16 cellular contexts compared by ENCODE assay signal in genomic region chr13:30750036-30750435, GRCh38. TPM values are rescaled to one million over a fixed set of nuclear protein-coding genes. Genes with fewer than 3 reads are reported as not detected.
A peak's percentile ranks its signal among the peaks of the same experiment; 100 is the strongest.
DNase-seq lines count a peak whose midpoint lies in the region; ATAC-seq and FAIRE-seq lines count a peak whose summit lies in the region.
"Had no signal": no experiment of that assay in that cellular context is flagged by ENCODE, and none has a peak within 500 bp of the region (broad histone marks: within the 10 kb centered on the region; RNA-seq: fewer than 3 reads in every experiment).

No MANE protein-coding gene starts in this region.

- intact Hi-C loops in left colon (cut with DNase I, micrococcal nuclease), result no loop called here

- no peaks in the 10 kb centered on the region for H3K27me3 Mint-ChIP-seq in activated CD8-positive, alpha-beta memory T cell treated with anti-CD3 and anti-CD28 coated beads, Interleukin-2, amount 10 ng/mL, durations not matched to agents 7 days and 5 days
- H3K27me3 Mint-ChIP-seq in central memory CD8-positive, alpha-beta T cell, result no peaks in the 10 kb centered on the region
- H3K27me3 Mint-ChIP-seq: CD8-positive, alpha-beta memory T cell had no signal

- no peak overlapping the region for H3K4me3 Mint-ChIP-seq in activated CD8-positive, alpha-beta memory T cell treated with anti-CD3 and anti-CD28 coated beads, Interleukin-2, amount 10 ng/mL, durations not matched to agents 7 days and 5 days
- no peak overlapping the region for H3K4me3 Mint-ChIP-seq in central memory CD8-positive, alpha-beta T cell
- H3K4me3 Mint-ChIP-seq in stimulated activated effector memory CD8-positive, alpha-beta T cell treated with anti-CD3 and anti-CD28 coated beads, Interleukin-12 subunit alpha, Interleukin-12 subunit beta, amount 100 ng/mL, for 72 hours, result no peak overlapping the region
- H3K4me3 Mint-ChIP-seq: CD8-positive, alpha-beta memory T cell had no signal

- H3K4me1 Mint-ChIP-seq in activated CD8-positive, alpha-beta memory T cell treated with anti-CD3 and anti-CD28 coated beads, Interleukin-2, amount 10 ng/mL, durations not matched to agents 7 days and 5 days, result peaks cover 66% of the 10 kb centered on the region
- peaks cover 23% of the 10 kb centered on the region for H3K4me1 Mint-ChIP-seq in central memory CD8-positive, alpha-beta T cell
- peaks cover 46% of the 10 kb centered on the region for H3K4me1 Mint-ChIP-seq in stimulated activated effector memory CD8-positive, alpha-beta T cell treated with anti-CD3 and anti-CD28 coated beads, Interleukin-12 subunit alpha, Interleukin-12 subunit beta, amount 100 ng/mL, for 72 hours

- H3K36me3 Mint-ChIP-seq in activated CD8-positive, alpha-beta memory T cell treated with anti-CD3 and anti-CD28 coated beads, Interleukin-2, amount 10 ng/mL, durations not matched to agents 7 days and 5 days, result peaks cover 84% of the 10 kb centered on the region
- H3K36me3 Mint-ChIP-seq in central memory CD8-positive, alpha-beta T cell (ENCODE audit: insufficient read depth), result peaks cover 11% of the 10 kb centered on the region
- H3K36me3 Mint-ChIP-seq in stimulated activated effector memory CD8-positive, alpha-beta T cell treated with anti-CD3 and anti-CD28 coated beads, Interleukin-12 subunit alpha, Interleukin-12 subunit beta, amount 100 ng/mL, for 72 hours, result peaks cover 56% of the 10 kb centered on the region

- CTCF ChIA-PET in activated CD8-positive, alpha-beta memory T cell treated with anti-CD3 and anti-CD28 coated beads, Interleukin-2, amount 10 ng/mL, durations not matched to agents 7 days and 5 days (lab: Charles Lee), result no interaction called here

- FAIRE-seq in RCC 7860 (lab: Jason Lieb, UNC), result no peak
- FAIRE-seq: H54 had no signal

- H3K27ac Mint-ChIP-seq in activated CD8-positive, alpha-beta memory T cell treated with anti-CD3 and anti-CD28 coated beads, Interleukin-2, amount 10 ng/mL, durations not matched to agents 7 days and 5 days, result peak overlapping the region; percentile 23
- peak overlapping the region; percentile 17 for H3K27ac Mint-ChIP-seq in central memory CD8-positive, alpha-beta T cell (ENCODE audit: low read depth)
- peak overlapping the region; percentile 56 for H3K27ac Mint-ChIP-seq in stimulated activated effector memory CD8-positive, alpha-beta T cell treated with anti-CD3 and anti-CD28 coated beads, Interleukin-12 subunit alpha, Interleukin-12 subunit beta, amount 100 ng/mL, for 72 hours

- no peak for ATAC-seq in activated CD8-positive, alpha-beta memory T cell treated with anti-CD3 and anti-CD28 coated beads, Interleukin-2, amount 10 ng/mL, durations not matched to agents 7 days and 5 days
- no peak for ATAC-seq in central memory CD8-positive, alpha-beta T cell (replicated peaks; ENCODE audit: extremely low read depth, poor library complexity, severe bottlenecking)
- peak; percentile 7 for ATAC-seq in left colon
- ATAC-seq in stimulated activated effector memory CD8-positive, alpha-beta T cell treated with anti-CD3 and anti-CD28 coated beads, Interleukin-12 subunit alpha, Interleukin-12 subunit beta, amount 100 ng/mL, for 72 hours, result no peak
- ATAC-seq in GM18498 (IDR thresholded peaks at IDR 0.05; ENCODE audit: unreplicated experiment), result no peak

- DNase-seq in activated CD8-positive, alpha-beta memory T cell treated with anti-CD3 and anti-CD28 coated beads, Interleukin-2, amount 10 ng/mL, durations not matched to agents 7 days and 5 days, result no peak
- no peak for DNase-seq in activated CD8-positive, alpha-beta memory T cell treated with anti-CD3 and anti-CD28 coated beads, Interleukin-2, amount 50 U/mL, for 4 hours
- no peak for DNase-seq in central memory CD8-positive, alpha-beta T cell (ENCODE audit: low spot score in 2 of 2)
- DNase-seq in left colon (no peak), RCC 7860 (ENCODE audit: low spot score) (no peak), mucosa of gallbladder (ENCODE audit: low spot score) (no peak)
- DNase-seq in stimulated activated effector memory CD8-positive, alpha-beta T cell treated with anti-CD3 and anti-CD28 coated beads, Interleukin-12 subunit alpha, Interleukin-12 subunit beta, amount 100 ng/mL, for 72 hours (ENCODE audit: low spot score in 2 of 2), result no peak
- DNase-seq: 8988T; AML-193; Caco-2; CD8-positive, alpha-beta memory T cell; DMS53; GF-D8; GM23248 had no signal

- no peaks in the 10 kb centered on the region for H3K9me3 Mint-ChIP-seq in activated CD8-positive, alpha-beta memory T cell treated with anti-CD3 and anti-CD28 coated beads, Interleukin-2, amount 10 ng/mL, durations not matched to agents 7 days and 5 days (ENCODE audit: low read depth)
- H3K9me3 Mint-ChIP-seq in central memory CD8-positive, alpha-beta T cell, result no peaks in the 10 kb centered on the region
- no peaks in the 10 kb centered on the region for H3K9me3 Mint-ChIP-seq in stimulated activated effector memory CD8-positive, alpha-beta T cell treated with anti-CD3 and anti-CD28 coated beads, Interleukin-12 subunit alpha, Interleukin-12 subunit beta, amount 100 ng/mL, for 72 hours
- H3K9me3 Mint-ChIP-seq: CD8-positive, alpha-beta memory T cell had no signal

RNA-seq across cellular contexts. Expression of gene ALOX5AP, which starts 14.7 kb away (rescaled TPM):
- 100 to 1,000 TPM; 184 to 220 TPM for total RNA-seq in activated CD8-positive, alpha-beta memory T cell treated with anti-CD3 and anti-CD28 coated beads, Interleukin-2, amount 10 ng/mL, durations not matched to agents 7 days and 5 days
- total RNA-seq in left colon (1 to 10 TPM; 4.9 to 7.6 TPM), mucosa of gallbladder (50.3 TPM)
- total RNA-seq: GM23248 had no signal
